9 cellular contexts compared by ENCODE assay signal in genomic region chr15:51229907-51230328, GRCh38.
A peak's percentile ranks its signal among the peaks of the same experiment; 100 is the strongest.
DNase-seq lines count a peak whose midpoint lies in the region; ATAC-seq and TF ChIP-seq lines count a peak whose summit lies in the region.
"Had no signal": no experiment of that assay in that cellular context is flagged by ENCODE, and none has a peak within 500 bp of the region (broad histone marks: within the 10 kb centered on the region; RNA-seq: fewer than 3 reads in every experiment).

No MANE protein-coding gene starts in this region.

- H3K4me1 ChIP-seq in BE2C, result peaks cover 19% of the 10 kb centered on the region
- H3K4me1 ChIP-seq in right lobe of liver, result no peaks in the 10 kb centered on the region

- no peak overlapping the region for H3K27ac ChIP-seq in right lobe of liver

- H3K27me3 ChIP-seq in BE2C (0 out of 2 replicates have a peak, but pooled peaks cover 3% of the 10 kb centered on the region), right lobe of liver (no peaks in the 10 kb centered on the region)

- H3K36me3 ChIP-seq in BE2C (no peaks in the 10 kb centered on the region), right lobe of liver (no peaks in the 10 kb centered on the region)

- no peak overlapping the region for H3K4me3 ChIP-seq in BE2C (ENCODE audit: low read depth, low read length)
- no peak overlapping the region for H3K4me3 ChIP-seq in right lobe of liver

- TF ChIP-seq CTCF in BE2C (IDR thresholded peaks at IDR 0.05; ENCODE audit: low read depth, low read length) (peak; percentile 64), right lobe of liver (IDR thresholded peaks at IDR 0.05) (peak in 3 of 4 donors; percentile 14 to 23 (median 14))

- WGBS in right lobe of liver (ENCODE audit: insufficient coverage, low coverage, low lambda C conversion rate, missing lambda C conversion rate), result 34% methylated on average over 2 of the region's 2 CpGs

- intact Hi-C loops in right lobe of liver (cut with DNase I), result no loop called here
- intact Hi-C loops in posterior vena cava (cut with DNase I), result no loop called here

- peak; percentile 47 for DNase-seq in BE2C
- peak; percentile 10 for DNase-seq in HT1080 (ENCODE audit: low read depth)
- peak; percentile 51 for DNase-seq in astrocyte of the hippocampus (ENCODE audit: low read depth, low spot score)
- no peak for DNase-seq in right lobe of liver
- DNase-seq in islet precursor cell, result no peak
- DNase-seq in COLO829 (ENCODE audit: low spot score), result no peak
- DNase-seq in posterior vena cava (ENCODE audit: low spot score), result no peak
- no peak for DNase-seq in ecto neural progenitor cell (ENCODE audit: low spot score)

- H3K9me3 ChIP-seq in BE2C (no peaks in the 10 kb centered on the region), right lobe of liver (no peaks in the 10 kb centered on the region)

- no peak for TF ChIP-seq POLR2A in right lobe of liver (IDR thresholded peaks at IDR 0.05)

- ATAC-seq in right lobe of liver, result peak in 2 of 4 donors; percentile 23 to 25
- ATAC-seq: natural killer cell treated with Interleukin-12 subunit alpha and Interleukin-12 subunit beta and Interleukin-15 and Interleukin-18, amount 100 ng/mL, for 72 hours had no signal

Comparison
In these comparisons a context has a peak if more than half of its experiments do, and no peak if none do; other contexts are left out.
1. DNase-seq: peak in BE2C (single experiment), HT1080 (single experiment) and astrocyte of the hippocampus (single experiment); none in right lobe of liver (0 of 3), islet precursor cell (single experiment), COLO829 (single experiment), posterior vena cava (single experiment) and ecto neural progenitor cell (single experiment).